Comparison of ENCODE assay signal across 22 cellular contexts in the genomic region with DNA sequence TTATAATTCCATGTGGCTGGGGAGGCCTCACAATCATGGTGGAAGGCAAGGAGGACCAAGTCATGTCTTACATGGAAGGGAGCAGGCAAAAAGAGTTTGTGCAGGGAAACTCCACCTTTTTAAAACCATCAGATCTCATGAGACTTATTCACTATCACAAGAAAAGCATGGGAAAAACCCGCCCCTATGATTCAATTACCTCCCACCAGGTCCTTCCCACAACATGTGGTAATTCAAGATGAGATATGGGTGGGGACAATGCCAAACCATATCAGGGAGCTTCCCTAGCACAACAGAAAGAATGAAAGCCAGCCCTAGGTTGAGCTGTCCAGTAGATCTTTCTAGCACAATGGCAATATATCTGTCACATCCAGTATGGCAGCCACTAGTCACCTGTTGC.
"Had no signal": no experiment of that assay in that cellular context is flagged by ENCODE, and none has a peak within 500 bp of the region (broad histone marks: within the 10 kb centered on the region; RNA-seq: fewer than 3 reads in every experiment).

No MANE protein-coding gene starts in this region.

- H3K9me3 ChIP-seq: heart left ventricle, left lung, uterus had no signal

- H3K27ac Mint-ChIP-seq: activated CD4-positive, alpha-beta T cell treated with anti-CD3 and anti-CD28 coated beads for 36 hours; activated naive CD8-positive, alpha-beta T cell; activated T-cell treated with anti-CD3 and anti-CD28 coated beads, Interleukin-2, amount 50 U/mL, for 72 hours; endodermal cell; natural killer cell; stimulated activated effector memory CD8-positive, alpha-beta T cell treated with anti-CD3 and anti-CD28 coated beads, Interleukin-12 subunit alpha, Interleukin-12 subunit beta, amount 100 ng/mL, for 72 hours; stimulated activated naive CD8-positive, alpha-beta T cell treated with anti-CD3 and anti-CD28 coated beads, Interleukin-15, Interleukin-2, amounts not matched to agents 100 ng/mL and 50 ng/mL, for 24 hours; type B pancreatic cell had no signal

- H3K4me3 Mint-ChIP-seq: activated CD4-positive, alpha-beta T cell treated with anti-CD3 and anti-CD28 coated beads for 36 hours; activated naive CD8-positive, alpha-beta T cell; activated T-cell treated with anti-CD3 and anti-CD28 coated beads, Interleukin-2, amount 50 U/mL, for 72 hours; endodermal cell; natural killer cell; stimulated activated effector memory CD8-positive, alpha-beta T cell treated with anti-CD3 and anti-CD28 coated beads, Interleukin-12 subunit alpha, Interleukin-12 subunit beta, amount 100 ng/mL, for 72 hours; stimulated activated naive CD8-positive, alpha-beta T cell treated with anti-CD3 and anti-CD28 coated beads, Interleukin-15, Interleukin-2, amounts not matched to agents 100 ng/mL and 50 ng/mL, for 24 hours; type B pancreatic cell had no signal

- H3K27ac ChIP-seq: coronary artery, foreskin keratinocyte, heart left ventricle, left lung had no signal

- H3K4me1 ChIP-seq: foreskin keratinocyte, left lung had no signal

- DNase-seq: activated CD4-positive, alpha-beta T cell treated with anti-CD3 and anti-CD28 coated beads for 36 hours; activated CD4-positive, CD25-positive, alpha-beta regulatory T cell; activated effector memory CD4-positive, alpha-beta T cell treated with Interleukin-2 at 50 U/mL for 16 hours; activated naive CD4-positive, alpha-beta T cell treated with Interleukin-2 at 50 U/mL for 16 hours; activated T-cell treated with anti-CD3 and anti-CD28 coated beads for 4 hours; activated T-cell treated with anti-CD3 and anti-CD28 coated beads, Interleukin-2, amount 50 U/mL, for 72 hours; endodermal cell; foreskin keratinocyte; left lung; mesendoderm; natural killer cell; stimulated activated CD4-positive, alpha-beta T cell treated with anti-CD3 and anti-CD28 coated beads, Interleukin-4, amount 100 ng/mL, for 24 hours had no signal

- H3K27me3 ChIP-seq: foreskin keratinocyte, heart left ventricle, left lung, uterus had no signal

- H3K36me3 ChIP-seq: heart left ventricle, left lung, uterus had no signal

- H3K4me1 Mint-ChIP-seq: activated CD4-positive, alpha-beta T cell treated with anti-CD3 and anti-CD28 coated beads for 36 hours; natural killer cell; stimulated activated effector memory CD8-positive, alpha-beta T cell treated with anti-CD3 and anti-CD28 coated beads, Interleukin-12 subunit alpha, Interleukin-12 subunit beta, amount 100 ng/mL, for 72 hours had no signal

- H3K36me3 Mint-ChIP-seq: activated naive CD8-positive, alpha-beta T cell; brain; natural killer cell; stimulated activated effector memory CD8-positive, alpha-beta T cell treated with anti-CD3 and anti-CD28 coated beads, Interleukin-12 subunit alpha, Interleukin-12 subunit beta, amount 100 ng/mL, for 72 hours; type B pancreatic cell had no signal

- H3K9me3 Mint-ChIP-seq: endodermal cell; stimulated activated naive CD8-positive, alpha-beta T cell treated with anti-CD3 and anti-CD28 coated beads, Interleukin-15, Interleukin-2, amounts not matched to agents 100 ng/mL and 50 ng/mL, for 24 hours; type B pancreatic cell had no signal

- H3K27me3 Mint-ChIP-seq: activated naive CD8-positive, alpha-beta T cell; stimulated activated naive CD8-positive, alpha-beta T cell treated with anti-CD3 and anti-CD28 coated beads, Interleukin-15, Interleukin-2, amounts not matched to agents 100 ng/mL and 50 ng/mL, for 24 hours had no signal

- H3K4me3 ChIP-seq: coronary artery, heart left ventricle, left lung, lung, skin epidermis, uterus had no signal
